Comparison of ENCODE assay signal across 8 cellular contexts in genomic region chr19:861756-862528, GRCh38. TPM values are rescaled to one million over a fixed set of nuclear protein-coding genes. Genes with fewer than 3 reads are reported as not detected.
DNase-seq lines count a peak whose midpoint lies in the region; ATAC-seq and TF ChIP-seq lines count a peak whose summit lies in the region.
"Had no signal": no experiment of that assay in that cellular context is flagged by ENCODE, and none has a peak within 500 bp of the region (broad histone marks: within the 10 kb centered on the region; RNA-seq: fewer than 3 reads in every experiment).

No MANE protein-coding gene starts in this region.

- H3K4me1 ChIP-seq in foreskin keratinocyte, result no peaks in the 10 kb centered on the region

- no peak overlapping the region for H3K27ac ChIP-seq in foreskin keratinocyte

- in situ Hi-C loops in G401 (cut with HindIII; ENCODE audit: low sequenced_read_pairs), result no loop called here

- TF ChIP-seq CTCF in foreskin keratinocyte (conservative IDR thresholded peaks at IDR 0.05), result peak; percentile 61

- peaks cover 27% of the 10 kb centered on the region for H3K27me3 ChIP-seq in foreskin keratinocyte

- DNase-seq in GM19238 (ENCODE audit: insufficient read length, low spot score), result peak; percentile 70
- peak; percentile 74 for DNase-seq in NCI-H82 treated with DMSO at 0.1 percent for 48 hours (lab: John Stamatoyannopoulos, UW; ENCODE audit: unreplicated experiment)
- peak; percentile 27 to 35 for DNase-seq in activated CD8-positive, alpha-beta memory T cell treated with anti-CD3 and anti-CD28 coated beads for 4 hours (ENCODE audit: low read depth in 2 of 2)
- peak in 1 of 2 donors; percentile 57 for DNase-seq in foreskin keratinocyte
- peak; percentile 71 for DNase-seq in stimulated activated CD4-positive, alpha-beta T cell treated with anti-CD3 and anti-CD28 coated beads, Interleukin-4, amount 100 ng/mL, for 1 hour
- no peak for DNase-seq in G401 (ENCODE audit: low spot score)
- DNase-seq in kidney glomerular epithelial cell (lab: John Stamatoyannopoulos, UW), result no peak

- peak; percentile 61 for ATAC-seq in foreskin keratinocyte

RNA-seq across cellular contexts. Expression of gene CFD, which starts 2.5 kb away (rescaled TPM):
- 1.6 and 1.7 TPM in 2 replicates for total RNA-seq in foreskin keratinocyte
- 2.0 and 3.8 TPM in 2 replicates for polyA plus RNA-seq in foreskin keratinocyte
- total RNA-seq in G401 (2014; rRNA removed; shearing (Covaris generic)), result 3.6 and 6.1 TPM in 2 replicates

RNA-seq across cellular contexts. Expression of gene ELANE, which starts 9.8 kb away (rescaled TPM):
- total RNA-seq in foreskin keratinocyte, result not detected in 2 replicates
- not detected in 2 replicates for polyA plus RNA-seq in foreskin keratinocyte
- total RNA-seq in G401 (2014; rRNA removed; shearing (Covaris generic)), result not detected in 2 replicates
- total RNA-seq: pulmonary artery endothelial cell had no signal

RNA-seq across cellular contexts. Expression of gene PRTN3, which starts 21.1 kb away (rescaled TPM):
- total RNA-seq in foreskin keratinocyte, result not detected in 2 replicates
- not detected in 2 replicates for polyA plus RNA-seq in foreskin keratinocyte
- 2.3 TPM in 1 of 2 replicates, not detected in the other for total RNA-seq in G401 (2014; rRNA removed; shearing (Covaris generic))
- total RNA-seq: pulmonary artery endothelial cell had no signal

RNA-seq across cellular contexts. Expression of gene MED16, which starts 31.0 kb away (rescaled TPM):
- total RNA-seq in foreskin keratinocyte, result 25.9 and 26.9 TPM in 2 replicates
- polyA plus RNA-seq in foreskin keratinocyte, result 41.3 and 44.2 TPM in 2 replicates
- 51.0 and 58.7 TPM in 2 replicates for total RNA-seq in G401 (2014; rRNA removed; shearing (Covaris generic))

RNA-seq across cellular contexts. Expression of gene RNU6-9, which starts 31.3 kb away (rescaled TPM):
- total RNA-seq in foreskin keratinocyte, result not detected in 2 replicates
- polyA plus RNA-seq in foreskin keratinocyte, result not detected in 2 replicates
- not detected in 2 replicates for total RNA-seq in G401 (2014; rRNA removed; shearing (Covaris generic))
- total RNA-seq: pulmonary artery endothelial cell had no signal

Comparison
In these comparisons a context has a peak if more than half of its experiments do, and no peak if none do; other contexts are left out.
1. DNase-seq: peak in GM19238 (single experiment), NCI-H82 treated with DMSO at 0.1 percent for 48 hours (single experiment), activated CD8-positive, alpha-beta memory T cell treated with anti-CD3 and anti-CD28 coated beads for 4 hours (2 of 2) and stimulated activated CD4-positive, alpha-beta T cell treated with anti-CD3 and anti-CD28 coated beads, Interleukin-4, amount 100 ng/mL, for 1 hour (single experiment); none in G401 (single experiment) and kidney glomerular epithelial cell (single experiment).